ENCODE assay signal across 32 cellular contexts in the genomic region with DNA sequence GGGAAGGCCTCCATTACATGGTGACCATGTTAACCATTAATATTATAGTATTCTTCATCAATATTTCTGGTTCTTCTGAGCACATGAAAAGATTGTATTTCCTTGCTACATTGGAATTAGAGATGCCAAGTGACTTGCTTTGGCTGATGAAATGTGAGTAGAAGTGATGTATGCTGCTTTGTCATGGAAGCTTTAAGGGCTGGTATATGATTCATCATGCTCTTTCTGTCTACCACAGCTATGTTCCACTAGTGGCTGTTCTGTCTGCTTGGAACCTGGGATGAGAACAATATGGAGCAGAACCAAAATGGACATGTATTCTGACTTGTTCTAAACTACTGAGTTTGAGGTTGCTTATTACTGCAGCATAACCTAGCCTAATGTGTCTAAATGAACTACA.
DNase-seq lines count a peak whose midpoint lies in the region; FAIRE-seq and TF ChIP-seq lines count a peak whose summit lies in the region.
"Had no signal": no experiment of that assay in that cellular context is flagged by ENCODE, and none has a peak within 500 bp of the region (broad histone marks: within the 10 kb centered on the region; RNA-seq: fewer than 3 reads in every experiment).

No MANE protein-coding gene starts in this region.

- H3K36me3 Mint-ChIP-seq in chondrocyte (ENCODE audit: low read depth) (peaks cover 9% of the 10 kb centered on the region), immature natural killer cell (peaks cover 2 to 4% (median 3%) of the 10 kb centered on the region in 3 donors)

- H3K9me3 ChIP-seq in tibial artery: peaks cover 0 to 22% (median 14%) of the 10 kb centered on the region in 3 donors
- H3K9me3 ChIP-seq: thyroid gland had no signal

- H3K27me3 Mint-ChIP-seq in chondrocyte (ENCODE audit: low read depth) (no peaks in the 10 kb centered on the region), immature natural killer cell (ENCODE audit: low read depth in 3 of 3) (peaks cover 0 to 3% (median 2%) of the 10 kb centered on the region in 3 donors)

- no peak overlapping the region for H3K27ac ChIP-seq in tibial artery
- H3K27ac ChIP-seq: BLaER1, Peyer's patch, spleen, stomach, thyroid gland, vagina had no signal

- peak; percentile 11 for DNase-seq in HT1080 (ENCODE audit: low read depth)
- DNase-seq in bronchial epithelial cell (ENCODE audit: low read depth): peak; percentile 75
- peak; percentile 47 for DNase-seq in fibroblast of the aortic adventitia (ENCODE audit: low read depth)
- DNase-seq in stromal cell of bone marrow (ENCODE audit: low read depth): peak; percentile 14
- no peak for DNase-seq in chondrocyte (ENCODE audit: low spot score)
- DNase-seq in tibial artery: no peak
- no peak for DNase-seq in immature natural killer cell
- DNase-seq: activated naive CD4-positive, alpha-beta T cell treated with anti-CD3 and anti-CD28 coated beads, Interleukin-2, amount 50 U/mL, for 16 hours; amygdala; central memory CD4-positive, alpha-beta T cell; dermis blood vessel endothelial cell; DMS 273 treated with DMSO at 0.1 percent for 48 hours; endodermal cell; glutamatergic neuron; H7; islet precursor cell; NCI-H1436; NCI-H2081 treated with DMSO at 0.1 percent for 48 hours; NCI-H2227 treated with DMSO at 0.1 percent for 48 hours; NCI-H69; Peyer's patch; right cardiac atrium; spleen; stomach; SW 1271; T-helper 9 cell; thyroid gland had no signal

- H3K36me3 ChIP-seq in bronchial epithelial cell (ENCODE audit: control insufficient read depth, insufficient read depth, low read length): no peaks in the 10 kb centered on the region
- H3K36me3 ChIP-seq in tibial artery: peaks cover 0 to 9% (median 0%) of the 10 kb centered on the region in 3 donors
- H3K36me3 ChIP-seq: BLaER1, Peyer's patch, spleen, thyroid gland, vagina had no signal

- H3K4me1 Mint-ChIP-seq in chondrocyte (ENCODE audit: low read depth) (no peaks in the 10 kb centered on the region), immature natural killer cell (no peaks in the 10 kb centered on the region)
- H3K4me1 Mint-ChIP-seq: activated T-helper 17 cell treated with anti-CD3 and anti-CD28 coated beads, Interleukin-2, amount 50 U/mL, for 72 hours; endodermal cell; mesothelial cell of epicardium had no signal

- no peak overlapping the region for H3K4me3 Mint-ChIP-seq in chondrocyte (ENCODE audit: unreplicated experiment)
- no peak overlapping the region for H3K4me3 Mint-ChIP-seq in immature natural killer cell
- H3K4me3 Mint-ChIP-seq: activated T-helper 17 cell treated with anti-CD3 and anti-CD28 coated beads, Interleukin-2, amount 50 U/mL, for 72 hours; endodermal cell; mesothelial cell of epicardium had no signal

- TF ChIP-seq CTCF in bronchial epithelial cell (IDR thresholded peaks at IDR 0.05; ENCODE audit: insufficient read depth, low read length, severe bottlenecking) (no peak), fibroblast of the aortic adventitia (IDR thresholded peaks at IDR 0.05; ENCODE audit: insufficient read depth, low read length) (no peak), chondrocyte (IDR thresholded peaks at IDR 0.05) (no peak), tibial artery (IDR thresholded peaks at IDR 0.05) (no peak)

- H3K4me3 ChIP-seq in bronchial epithelial cell (ENCODE audit: low read depth, low read length): no peak overlapping the region
- H3K4me3 ChIP-seq in fibroblast of the aortic adventitia (ENCODE audit: low read depth, low read length): no peak overlapping the region
- no peak overlapping the region for H3K4me3 ChIP-seq in tibial artery
- H3K4me3 ChIP-seq: BLaER1, Peyer's patch, spleen, stomach, thyroid gland, vagina had no signal

- H3K27me3 ChIP-seq in bronchial epithelial cell (ENCODE audit: control insufficient read depth, insufficient read depth, low read length) (no peaks in the 10 kb centered on the region), tibial artery (no peaks in the 10 kb centered on the region)
- H3K27me3 ChIP-seq: BLaER1, Peyer's patch, spleen, stomach, thyroid gland, vagina had no signal

- H3K9me3 Mint-ChIP-seq in chondrocyte (ENCODE audit: low read depth): peaks cover 12% of the 10 kb centered on the region
- H3K9me3 Mint-ChIP-seq in immature natural killer cell: peaks cover 8 to 13% (median 10%) of the 10 kb centered on the region in 6 donors

- intact Hi-C loops in tibial artery (cut with DNase I; ENCODE audit: low total_unique reads): no loop called here

- no peaks in the 10 kb centered on the region for H3K4me1 ChIP-seq in tibial artery
- H3K4me1 ChIP-seq: BLaER1, Peyer's patch, spleen, stomach, thyroid gland, vagina had no signal

- H3K27ac Mint-ChIP-seq in chondrocyte (ENCODE audit: unreplicated experiment) (no peak overlapping the region), immature natural killer cell (no peak overlapping the region)
- H3K27ac Mint-ChIP-seq: activated T-helper 17 cell treated with anti-CD3 and anti-CD28 coated beads, Interleukin-2, amount 50 U/mL, for 72 hours; endodermal cell; mesothelial cell of epicardium had no signal

- peak; percentile 90 for FAIRE-seq in bronchial epithelial cell (lab: Jason Lieb, UNC)
- FAIRE-seq: HepG2 had no signal

Comparison
In these comparisons a context has a peak if more than half of its experiments do, and no peak if none do; other contexts are left out.
1. DNase-seq: peak in HT1080 (single experiment), bronchial epithelial cell (single experiment), fibroblast of the aortic adventitia (single experiment) and stromal cell of bone marrow (single experiment); none in chondrocyte (single experiment), tibial artery (0 of 2) and immature natural killer cell (0 of 3).